Comparison of ENCODE assay signal across 2 cellular contexts in the genomic region with DNA sequence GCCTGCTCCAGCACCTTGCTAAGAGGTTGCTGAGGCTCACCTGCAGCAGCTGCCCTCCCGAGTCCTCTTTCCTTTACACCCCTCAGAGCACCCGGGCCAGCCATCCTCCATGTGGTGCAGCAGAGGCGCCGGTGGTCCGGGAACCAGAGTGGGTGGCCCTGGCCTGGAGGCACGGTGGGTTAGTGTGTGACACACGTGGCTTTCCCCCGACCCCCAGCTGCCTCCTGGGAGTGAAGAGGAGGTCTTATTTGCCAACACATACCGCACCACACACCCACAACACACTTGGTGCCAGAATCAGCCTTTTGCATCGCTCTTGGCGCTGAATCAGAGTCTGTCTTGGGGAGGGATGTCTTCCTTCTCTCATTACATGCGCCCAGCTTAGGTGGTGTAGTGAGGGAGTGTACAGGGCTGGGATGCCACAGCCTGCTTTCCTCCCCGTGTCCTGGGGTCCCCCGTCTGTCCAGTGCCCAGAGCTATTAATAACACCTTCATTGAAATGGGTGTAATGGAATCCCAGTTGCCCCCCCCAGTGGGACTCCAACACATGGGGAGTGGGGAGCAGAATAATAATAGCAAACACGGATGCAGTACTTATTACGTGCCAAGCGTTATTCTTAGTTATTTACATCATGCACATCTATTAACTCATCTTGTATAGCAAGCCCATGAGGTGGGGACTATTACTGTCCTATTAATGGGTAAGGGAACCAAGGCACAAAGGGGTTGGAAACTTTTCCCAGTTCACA.
TF ChIP-seq lines count a peak whose summit lies in the region.

No MANE protein-coding gene starts in this region.

TF ChIP-seq in A549, 52 proteins besides CTCF, POLR2A, EP300 and RAD21:
- TF ChIP-seq FOSL2 (IDR thresholded peaks at IDR 0.05) = no peak
- no peak for TF ChIP-seq FOSL2 (CRISPR knock-in tag; IDR thresholded peaks at IDR 0.05)
- TF ChIP-seq PHF8 (IDR thresholded peaks at IDR 0.05; ENCODE audit: borderline replicate concordance, low read depth) = no peak
- TF ChIP-seq, protein P1, sequence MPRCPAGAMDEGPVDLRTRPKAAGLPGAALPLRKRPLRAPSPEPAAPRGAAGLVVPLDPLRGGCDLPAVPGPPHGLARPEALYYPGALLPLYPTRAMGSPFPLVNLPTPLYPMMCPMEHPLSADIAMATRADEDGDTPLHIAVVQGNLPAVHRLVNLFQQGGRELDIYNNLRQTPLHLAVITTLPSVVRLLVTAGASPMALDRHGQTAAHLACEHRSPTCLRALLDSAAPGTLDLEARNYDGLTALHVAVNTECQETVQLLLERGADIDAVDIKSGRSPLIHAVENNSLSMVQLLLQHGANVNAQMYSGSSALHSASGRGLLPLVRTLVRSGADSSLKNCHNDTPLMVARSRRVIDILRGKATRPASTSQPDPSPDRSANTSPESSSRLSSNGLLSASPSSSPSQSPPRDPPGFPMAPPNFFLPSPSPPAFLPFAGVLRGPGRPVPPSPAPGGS (IDR thresholded peaks at IDR 0.05) = no peak
- no peak for TF ChIP-seq RNF2 (IDR thresholded peaks at IDR 0.05; ENCODE audit: borderline replicate concordance, low read depth)
- TF ChIP-seq, protein P2, sequence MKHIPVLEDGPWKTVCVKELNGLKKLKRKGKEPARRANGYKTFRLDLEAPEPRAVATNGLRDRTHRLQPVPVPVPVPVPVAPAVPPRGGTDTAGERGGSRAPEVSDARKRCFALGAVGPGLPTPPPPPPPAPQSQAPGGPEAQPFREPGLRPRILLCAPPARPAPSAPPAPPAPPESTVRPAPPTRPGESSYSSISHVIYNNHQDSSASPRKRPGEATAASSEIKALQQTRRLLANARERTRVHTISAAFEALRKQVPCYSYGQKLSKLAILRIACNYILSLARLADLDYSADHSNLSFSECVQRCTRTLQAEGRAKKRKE (CRISPR knock-in tag; IDR thresholded peaks at IDR 0.05; ENCODE audit: low read depth) = no peak
- TF ChIP-seq NPAS2 (CRISPR knock-in tag; IDR thresholded peaks at IDR 0.05; ENCODE audit: borderline replicate concordance) = no peak
- no peak for TF ChIP-seq HOXB13 (CRISPR knock-in tag; IDR thresholded peaks at IDR 0.05; ENCODE audit: low read depth)
- TF ChIP-seq FOXS1 (CRISPR knock-in tag; IDR thresholded peaks at IDR 0.05) = no peak
- no peak for TF ChIP-seq FOSB (CRISPR knock-in tag; IDR thresholded peaks at IDR 0.05)
- no peak for TF ChIP-seq MAFK (IDR thresholded peaks at IDR 0.05; ENCODE audit: partially characterized antibody)

TF ChIP-seq in IMR-90, 13 proteins besides CTCF, POLR2A, EP300 and RAD21 (continued from another document):
- TF ChIP-seq FOS (IDR thresholded peaks at IDR 0.05; ENCODE audit: low read depth, low read length) (no peak), CHD1 (IDR thresholded peaks at IDR 0.05; ENCODE audit: low read depth, low read length) (no peak), CEBPB (IDR thresholded peaks at IDR 0.05; ENCODE audit: low read depth, low read length) (no peak), NFE2L2 (IDR thresholded peaks at IDR 0.05; ENCODE audit: low read depth, low read length) (no peak), MXI1 (IDR thresholded peaks at IDR 0.05; ENCODE audit: borderline replicate concordance, low read depth, low read length) (no peak), RFX5 (IDR thresholded peaks at IDR 0.05; ENCODE audit: low read depth, low read length) (no peak), RCOR1 (IDR thresholded peaks at IDR 0.05; ENCODE audit: insufficient replicate concordance, low read length) (no peak), BHLHE40 (IDR thresholded peaks at IDR 0.05; ENCODE audit: low read depth, low read length) (no peak), SMC3 (IDR thresholded peaks at IDR 0.05; ENCODE audit: low read depth, low read length) (no peak), MAFK (IDR thresholded peaks at IDR 0.05; ENCODE audit: low read depth, low read length) (no peak)
- TF ChIP-seq, protein P3, sequence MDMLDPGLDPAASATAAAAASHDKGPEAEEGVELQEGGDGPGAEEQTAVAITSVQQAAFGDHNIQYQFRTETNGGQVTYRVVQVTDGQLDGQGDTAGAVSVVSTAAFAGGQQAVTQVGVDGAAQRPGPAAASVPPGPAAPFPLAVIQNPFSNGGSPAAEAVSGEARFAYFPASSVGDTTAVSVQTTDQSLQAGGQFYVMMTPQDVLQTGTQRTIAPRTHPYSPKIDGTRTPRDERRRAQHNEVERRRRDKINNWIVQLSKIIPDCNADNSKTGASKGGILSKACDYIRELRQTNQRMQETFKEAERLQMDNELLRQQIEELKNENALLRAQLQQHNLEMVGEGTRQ (IDR thresholded peaks at IDR 0.05; ENCODE audit: low read depth, low read length) = no peak
- TF ChIP-seq, protein P4, sequence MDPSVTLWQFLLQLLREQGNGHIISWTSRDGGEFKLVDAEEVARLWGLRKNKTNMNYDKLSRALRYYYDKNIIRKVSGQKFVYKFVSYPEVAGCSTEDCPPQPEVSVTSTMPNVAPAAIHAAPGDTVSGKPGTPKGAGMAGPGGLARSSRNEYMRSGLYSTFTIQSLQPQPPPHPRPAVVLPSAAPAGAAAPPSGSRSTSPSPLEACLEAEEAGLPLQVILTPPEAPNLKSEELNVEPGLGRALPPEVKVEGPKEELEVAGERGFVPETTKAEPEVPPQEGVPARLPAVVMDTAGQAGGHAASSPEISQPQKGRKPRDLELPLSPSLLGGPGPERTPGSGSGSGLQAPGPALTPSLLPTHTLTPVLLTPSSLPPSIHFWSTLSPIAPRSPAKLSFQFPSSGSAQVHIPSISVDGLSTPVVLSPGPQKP (IDR thresholded peaks at IDR 0.05; ENCODE audit: borderline replicate concordance, low read depth, low read length) = no peak
